Comparison of ENCODE assay signal across 30 cellular contexts in genomic region chr9:136515276-136515675, GRCh38.
"Had no signal": no experiment of that assay in that cellular context is flagged by ENCODE, and none has a peak within 500 bp of the region (broad histone marks: within the 10 kb centered on the region; RNA-seq: fewer than 3 reads in every experiment).

No MANE protein-coding gene starts in this region.

- H3K4me1 Mint-ChIP-seq: activated CD4-positive, alpha-beta T cell treated with anti-CD3 and anti-CD28 coated beads for 36 hours; activated CD4-positive, alpha-beta T cell treated with anti-CD3 and anti-CD28 coated beads, Interleukin-2, amount 10 ng/mL, durations not matched to agents 24 days and 14 days; activated CD8-positive, alpha-beta memory T cell treated with anti-CD3 and anti-CD28 coated beads, Interleukin-2, amount 10 ng/mL, durations not matched to agents 7 days and 5 days; activated naive CD4-positive, alpha-beta T cell treated with anti-CD3 and anti-CD28 coated beads, Interleukin-2, amount 50 U/mL, for 24 hours; activated naive CD8-positive, alpha-beta T cell treated with anti-CD3 and anti-CD28 coated beads for 36 hours; activated naive CD8-positive, alpha-beta T cell treated with anti-CD3 and anti-CD28 coated beads, Interleukin-2, amount 50 U/mL, for 24 hours; central memory CD8-positive, alpha-beta T cell had no signal

- H3K4me1 ChIP-seq: adrenal gland, ascending aorta had no signal

- H3K4me3 ChIP-seq: adrenal gland, ascending aorta, coronary artery, esophagus squamous epithelium, gastroesophageal sphincter had no signal

- H3K4me3 Mint-ChIP-seq: activated CD4-positive, alpha-beta memory T cell treated with anti-CD3 and anti-CD28 coated beads for 36 hours; activated CD4-positive, alpha-beta T cell treated with anti-CD3 and anti-CD28 coated beads for 36 hours; activated CD4-positive, alpha-beta T cell treated with anti-CD3 and anti-CD28 coated beads, Interleukin-2, amount 10 ng/mL, durations not matched to agents 24 days and 14 days; activated CD8-positive, alpha-beta memory T cell treated with anti-CD3 and anti-CD28 coated beads, Interleukin-2, amount 10 ng/mL, durations not matched to agents 7 days and 5 days; activated CD8-positive, alpha-beta T cell treated with anti-CD3 and anti-CD28 coated beads, Interleukin-2, amount 10 ng/mL, durations not matched to agents 7 days and 5 days; activated naive CD4-positive, alpha-beta T cell treated with anti-CD3 and anti-CD28 coated beads for 36 hours; activated naive CD4-positive, alpha-beta T cell treated with anti-CD3 and anti-CD28 coated beads, Interleukin-2, amount 50 U/mL, for 24 hours; activated naive CD8-positive, alpha-beta T cell treated with anti-CD3 and anti-CD28 coated beads for 36 hours; activated naive CD8-positive, alpha-beta T cell treated with anti-CD3 and anti-CD28 coated beads, Interleukin-2, amount 50 U/mL, for 24 hours; activated T-helper 1 cell treated with anti-CD3 and anti-CD28 coated beads, Interleukin-12 subunit alpha, Interleukin-12 subunit beta, Interleukin-2, Interleukin-4 antibody, amounts not matched to agents 30 ng/mL and 10 ng/mL and 1 ng/mL, durations not matched to agents 14 hours and 24 hours and 36 hours; brain; central memory CD8-positive, alpha-beta T cell; dendritic cell treated with granulocyte-macrophage colony-stimulating factor and Interleukin-4, amounts not matched to agents 40 ng/mL and 50 ng/mL, for 4 days; effector memory CD8-positive, alpha-beta T cell had no signal

- H3K27me3 ChIP-seq: adrenal gland, ascending aorta, esophagus squamous epithelium, gastroesophageal sphincter had no signal

- H3K27ac ChIP-seq: adrenal gland, ascending aorta, coronary artery, epithelial cell of prostate had no signal

- H3K27me3 Mint-ChIP-seq: activated CD4-positive, alpha-beta memory T cell treated with anti-CD3 and anti-CD28 coated beads for 36 hours; activated CD4-positive, alpha-beta T cell treated with anti-CD3 and anti-CD28 coated beads for 36 hours; activated CD4-positive, alpha-beta T cell treated with anti-CD3 and anti-CD28 coated beads, Interleukin-2, amount 10 ng/mL, durations not matched to agents 24 days and 14 days; activated CD8-positive, alpha-beta memory T cell treated with anti-CD3 and anti-CD28 coated beads, Interleukin-2, amount 10 ng/mL, durations not matched to agents 7 days and 5 days; activated naive CD4-positive, alpha-beta T cell treated with anti-CD3 and anti-CD28 coated beads, Interleukin-2, amount 50 U/mL, for 24 hours; activated naive CD8-positive, alpha-beta T cell treated with anti-CD3 and anti-CD28 coated beads for 36 hours; activated naive CD8-positive, alpha-beta T cell treated with anti-CD3 and anti-CD28 coated beads, Interleukin-2, amount 50 U/mL, for 24 hours; brain; central memory CD8-positive, alpha-beta T cell; dendritic cell treated with granulocyte-macrophage colony-stimulating factor and Interleukin-4, amounts not matched to agents 40 ng/mL and 50 ng/mL, for 4 days; effector memory CD8-positive, alpha-beta T cell had no signal

- H3K36me3 Mint-ChIP-seq: activated naive CD4-positive, alpha-beta T cell treated with anti-CD3 and anti-CD28 coated beads, Interleukin-2, amount 50 U/mL, for 24 hours had no signal

- DNase-seq: activated CD4-positive, alpha-beta memory T cell treated with anti-CD3 and anti-CD28 coated beads for 36 hours; activated CD4-positive, alpha-beta T cell treated with anti-CD3 and anti-CD28 coated beads for 36 hours; activated CD4-positive, alpha-beta T cell treated with anti-CD3 and anti-CD28 coated beads, Interleukin-2, amount 10 ng/mL, durations not matched to agents 24 days and 14 days; activated CD4-positive, CD25-positive, alpha-beta regulatory T cell; activated CD4-positive, CD25-positive, alpha-beta regulatory T cell treated with anti-CD3 and anti-CD28 coated beads, Interleukin-2, amount 50 U/mL, for 72 hours; activated CD8-positive, alpha-beta memory T cell treated with anti-CD3 and anti-CD28 coated beads, Interleukin-2, amount 10 ng/mL, durations not matched to agents 7 days and 5 days; activated CD8-positive, alpha-beta memory T cell treated with anti-CD3 and anti-CD28 coated beads, Interleukin-2, amount 50 U/mL, for 4 hours; activated CD8-positive, alpha-beta T cell treated with anti-CD3 and anti-CD28 coated beads, Interleukin-2, amount 10 ng/mL, durations not matched to agents 7 days and 5 days; activated effector memory CD4-positive, alpha-beta T cell treated with anti-CD3 and anti-CD28 coated beads, Interleukin-2, amount 50 U/mL, for 16 hours; activated naive CD4-positive, alpha-beta T cell treated with anti-CD3 and anti-CD28 coated beads for 36 hours; activated naive CD8-positive, alpha-beta T cell treated with anti-CD3 and anti-CD28 coated beads for 36 hours; activated naive CD8-positive, alpha-beta T cell treated with anti-CD3 and anti-CD28 coated beads, Interleukin-2, amount 50 U/mL, for 24 hours; activated T-cell treated with anti-CD3 and anti-CD28 coated beads, Interleukin-2, amount 50 U/mL, for 1 hour; activated T-cell treated with anti-CD3 and anti-CD28 coated beads, Interleukin-2, amount 50 U/mL, for 48 hours; adrenal gland; effector CD4-positive, alpha-beta T cell; effector memory CD8-positive, alpha-beta T cell; esophagus squamous epithelium; foreskin melanocyte; T-helper 2 cell had no signal

- H3K9me3 Mint-ChIP-seq: activated CD4-positive, alpha-beta memory T cell treated with anti-CD3 and anti-CD28 coated beads for 36 hours; activated CD4-positive, alpha-beta T cell treated with anti-CD3 and anti-CD28 coated beads, Interleukin-2, amount 10 ng/mL, durations not matched to agents 24 days and 14 days; activated naive CD4-positive, alpha-beta T cell treated with anti-CD3 and anti-CD28 coated beads for 36 hours; activated naive CD4-positive, alpha-beta T cell treated with anti-CD3 and anti-CD28 coated beads, Interleukin-2, amount 50 U/mL, for 24 hours; activated naive CD8-positive, alpha-beta T cell treated with anti-CD3 and anti-CD28 coated beads for 36 hours; activated naive CD8-positive, alpha-beta T cell treated with anti-CD3 and anti-CD28 coated beads, Interleukin-2, amount 50 U/mL, for 24 hours; activated T-helper 1 cell treated with anti-CD3 and anti-CD28 coated beads, Interleukin-12 subunit alpha, Interleukin-12 subunit beta, Interleukin-2, Interleukin-4 antibody, amounts not matched to agents 30 ng/mL and 10 ng/mL and 1 ng/mL, durations not matched to agents 14 hours and 24 hours and 36 hours; activated T-helper 2 cell treated with anti-CD3 and anti-CD28 coated beads, Interferon-gamma antibody, Interleukin-2, Interleukin-4, amounts not matched to agents 10 μg/mL and 5 μg/mL and 100 μg/mL, durations not matched to agents 14 hours and 24 hours and 36 hours; brain; central memory CD8-positive, alpha-beta T cell; dendritic cell treated with granulocyte-macrophage colony-stimulating factor and Interleukin-4, amounts not matched to agents 40 ng/mL and 50 ng/mL, for 4 days; effector memory CD8-positive, alpha-beta T cell had no signal

- H3K27ac Mint-ChIP-seq: activated CD4-positive, alpha-beta memory T cell treated with anti-CD3 and anti-CD28 coated beads for 36 hours; activated CD4-positive, alpha-beta T cell treated with anti-CD3 and anti-CD28 coated beads for 36 hours; activated CD4-positive, alpha-beta T cell treated with anti-CD3 and anti-CD28 coated beads, Interleukin-2, amount 10 ng/mL, durations not matched to agents 24 days and 14 days; activated CD8-positive, alpha-beta memory T cell treated with anti-CD3 and anti-CD28 coated beads, Interleukin-2, amount 10 ng/mL, durations not matched to agents 7 days and 5 days; activated CD8-positive, alpha-beta T cell treated with anti-CD3 and anti-CD28 coated beads, Interleukin-2, amount 10 ng/mL, durations not matched to agents 7 days and 5 days; activated naive CD4-positive, alpha-beta T cell treated with anti-CD3 and anti-CD28 coated beads for 36 hours; activated naive CD4-positive, alpha-beta T cell treated with anti-CD3 and anti-CD28 coated beads, Interleukin-2, amount 50 U/mL, for 24 hours; activated naive CD8-positive, alpha-beta T cell treated with anti-CD3 and anti-CD28 coated beads for 36 hours; activated naive CD8-positive, alpha-beta T cell treated with anti-CD3 and anti-CD28 coated beads, Interleukin-2, amount 50 U/mL, for 24 hours; activated T-helper 1 cell treated with anti-CD3 and anti-CD28 coated beads, Interleukin-12 subunit alpha, Interleukin-12 subunit beta, Interleukin-2, Interleukin-4 antibody, amounts not matched to agents 30 ng/mL and 10 ng/mL and 1 ng/mL, durations not matched to agents 14 hours and 24 hours and 36 hours; activated T-helper 2 cell treated with anti-CD3 and anti-CD28 coated beads, Interferon-gamma antibody, Interleukin-2, Interleukin-4, amounts not matched to agents 10 μg/mL and 5 μg/mL and 100 μg/mL, durations not matched to agents 14 hours and 24 hours and 36 hours; dendritic cell treated with granulocyte-macrophage colony-stimulating factor and Interleukin-4, amounts not matched to agents 40 ng/mL and 50 ng/mL, for 4 days; effector memory CD8-positive, alpha-beta T cell had no signal

- H3K9me3 ChIP-seq: adrenal gland, ascending aorta, esophagus squamous epithelium, gastroesophageal sphincter had no signal

- ATAC-seq: activated CD4-positive, alpha-beta T cell treated with anti-CD3 and anti-CD28 coated beads for 36 hours; activated CD8-positive, alpha-beta memory T cell treated with anti-CD3 and anti-CD28 coated beads, Interleukin-2, amount 10 ng/mL, durations not matched to agents 7 days and 5 days; activated CD8-positive, alpha-beta T cell treated with anti-CD3 and anti-CD28 coated beads, Interleukin-2, amount 10 ng/mL, durations not matched to agents 7 days and 5 days; activated naive CD8-positive, alpha-beta T cell treated with anti-CD3 and anti-CD28 coated beads, Interleukin-2, amount 50 U/mL, for 24 hours; effector memory CD8-positive, alpha-beta T cell; gastroesophageal sphincter had no signal
